In genomic region chr15:82820128-82820527, GRCh38 we compare ENCODE assay signal across 10 cellular contexts. TPM values are rescaled to one million over a fixed set of nuclear protein-coding genes. Genes with fewer than 3 reads are reported as not detected.
"Had no signal": no experiment of that assay in that cellular context is flagged by ENCODE, and none has a peak within 500 bp of the region (broad histone marks: within the 10 kb centered on the region; RNA-seq: fewer than 3 reads in every experiment).

No MANE protein-coding gene starts in this region.

- ATAC-seq: HCT116 had no signal

- H3K4me1 ChIP-seq: HAP-1 had no signal

- H2AFZ ChIP-seq: GM23248 had no signal

- H3K9ac ChIP-seq: GM23248 had no signal

- FAIRE-seq: HTR-8/SVneo had no signal

- H3K4me3 ChIP-seq: GM23248, HAP-1 had no signal

- H3K27ac ChIP-seq: GM23248 had no signal

- H3K9me3 ChIP-seq: HAP-1 had no signal

- DNase-seq: GM23248, GOT3, H7, IMR-90, KBM-7 had no signal

RNA-seq across cellular contexts. Expression of gene FSD2, which starts 14.3 kb away (rescaled TPM):
- total RNA-seq: GM23248, H4, HT-29, IMR-90 had no signal
- polyA plus RNA-seq: IMR-90 had no signal
